9 cellular contexts compared by ENCODE assay signal in the genomic region with DNA sequence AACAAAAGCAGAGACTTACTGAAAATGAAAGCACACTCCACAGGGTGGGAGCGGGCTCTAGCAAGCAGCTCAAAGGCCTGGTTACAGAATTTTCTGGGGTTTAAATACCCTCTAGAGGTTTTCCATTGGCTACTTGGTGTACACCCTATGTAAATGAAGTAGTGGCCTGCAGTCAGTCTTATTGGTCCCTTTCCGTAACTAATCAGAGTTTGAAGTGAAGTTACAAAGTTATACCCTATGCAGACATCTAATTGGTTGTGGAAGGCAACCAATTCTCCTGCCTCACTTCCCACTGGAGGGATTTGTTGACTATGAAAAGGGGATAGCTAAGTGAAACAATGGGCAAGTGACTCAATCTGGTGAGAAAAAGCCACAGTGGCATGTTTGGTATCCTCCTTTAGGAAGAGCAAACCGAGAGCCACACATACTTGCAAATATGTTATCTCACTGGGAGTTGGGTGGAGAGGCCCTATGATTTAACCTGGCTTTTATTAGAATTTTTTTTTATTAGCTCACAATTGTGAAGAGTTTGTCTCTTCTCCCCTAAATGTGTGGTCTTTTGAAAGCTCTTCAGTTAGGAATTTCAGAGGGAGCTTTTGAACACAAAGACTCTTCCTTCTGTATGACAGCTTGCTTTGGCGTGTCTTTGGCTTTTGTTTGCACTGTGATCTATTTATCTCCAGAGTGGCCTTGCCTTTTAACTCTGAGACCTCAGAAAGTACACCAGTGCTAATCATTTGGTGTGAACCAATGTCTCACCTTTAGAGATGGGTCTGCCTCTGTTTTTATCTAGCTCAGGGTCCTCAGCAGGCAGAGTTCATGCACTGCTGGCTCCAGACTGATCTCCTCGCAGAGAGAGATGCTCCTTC.
DNase-seq lines count a peak whose midpoint lies in the region; ATAC-seq and TF ChIP-seq lines count a peak whose summit lies in the region.
"Had no signal": no experiment of that assay in that cellular context is flagged by ENCODE, and none has a peak within 500 bp of the region (broad histone marks: within the 10 kb centered on the region; RNA-seq: fewer than 3 reads in every experiment).

No MANE protein-coding gene starts in this region.

- H3K9me3 ChIP-seq in lung (ENCODE audit: control insufficient read depth in 2 of 2, insufficient read depth in 1 of 2, low read length in 1 of 2) (no peaks in the 10 kb centered on the region), uterus (no peaks in the 10 kb centered on the region)

- in situ Hi-C loops in brain microvascular endothelial cell (cut with HindIII; ENCODE audit: low pct_ligation_motif_present, low sequenced_read_pairs) = no loop called here

- DNase-seq in activated naive CD8-positive, alpha-beta T cell treated with anti-CD3 and anti-CD28 coated beads for 36 hours = no peak
- DNase-seq in brain microvascular endothelial cell (peak; percentile 95), lung (ENCODE audit: low spot score) (no peak), uterus (no peak), HuH-7.5 (ENCODE audit: low spot score) (no peak), head of caudate nucleus (no peak)
- DNase-seq: T-helper 9 cell had no signal

- ATAC-seq in lung (ENCODE audit: insufficient read depth, low FRiP score) (no peak), HG03280 (IDR thresholded peaks at IDR 0.05; ENCODE audit: unreplicated experiment) (no peak)

- H3K27me3 Mint-ChIP-seq in activated naive CD8-positive, alpha-beta T cell = no peaks in the 10 kb centered on the region
- no peaks in the 10 kb centered on the region for H3K27me3 Mint-ChIP-seq in activated naive CD8-positive, alpha-beta T cell treated with anti-CD3 and anti-CD28 coated beads for 36 hours

- peaks cover 12 to 59% of the 10 kb centered on the region in 2 donors for H3K4me1 ChIP-seq in lung (ENCODE audit: control insufficient read depth in 2 of 2, insufficient read depth in 2 of 2, low read length in 2 of 2)
- H3K4me1 ChIP-seq in uterus = peaks cover 0 to 13% of the 10 kb centered on the region in 2 donors

- H3K9me3 Mint-ChIP-seq in activated naive CD8-positive, alpha-beta T cell (ENCODE audit: low read depth) = no peaks in the 10 kb centered on the region
- H3K9me3 Mint-ChIP-seq in activated naive CD8-positive, alpha-beta T cell treated with anti-CD3 and anti-CD28 coated beads for 36 hours = no peaks in the 10 kb centered on the region

- no peaks in the 10 kb centered on the region for H3K36me3 ChIP-seq in brain microvascular endothelial cell (replicated peaks)
- no peaks in the 10 kb centered on the region for H3K36me3 ChIP-seq in lung (ENCODE audit: control insufficient read depth in 2 of 2, insufficient read depth in 2 of 2, low read length in 2 of 2)
- no peaks in the 10 kb centered on the region for H3K36me3 ChIP-seq in uterus

- intact Hi-C loops in uterus (cut with DNase I; ENCODE audit: low total_unique reads) = no loop called here
- intact Hi-C loops in head of caudate nucleus (cut with DNase I) = no loop called here

- no peak overlapping the region for H3K4me3 Mint-ChIP-seq in activated naive CD8-positive, alpha-beta T cell
- H3K4me3 Mint-ChIP-seq in activated naive CD8-positive, alpha-beta T cell treated with anti-CD3 and anti-CD28 coated beads for 36 hours = no peak overlapping the region

- 66 to 82% methylated on average over 5 of the region's 5 CpGs for WGBS in lung, 2 donors

- TF ChIP-seq CTCF in brain microvascular endothelial cell (IDR thresholded peaks at IDR 0.05; ENCODE audit: low read depth, low read length, missing control alignments) = no peak
- TF ChIP-seq CTCF in lung (IDR thresholded peaks at IDR 0.05; ENCODE audit: control extremely low read depth, extremely low read depth) = no peak
- TF ChIP-seq CTCF in uterus (IDR thresholded peaks at IDR 0.05) = no peak

- H3K4me3 ChIP-seq in brain microvascular endothelial cell (ENCODE audit: low read depth, low read length) (no peak overlapping the region), lung (no peak overlapping the region), uterus (no peak overlapping the region)

- H3K27ac ChIP-seq in brain microvascular endothelial cell (peak overlapping the region; percentile 84), lung (ENCODE audit: low read depth in 1 of 2, low read length in 1 of 2) (peak overlapping the region; percentile 62 to 72), uterus (peak overlapping the region; percentile 33 to 77)

- TF ChIP-seq POLR2A in uterus (IDR thresholded peaks at IDR 0.05) = no peak

- H3K4me1 Mint-ChIP-seq in activated naive CD8-positive, alpha-beta T cell (ENCODE audit: low read depth) = peaks cover 88% of the 10 kb centered on the region
- H3K4me1 Mint-ChIP-seq in activated naive CD8-positive, alpha-beta T cell treated with anti-CD3 and anti-CD28 coated beads for 36 hours = peaks cover 74% of the 10 kb centered on the region

- H3K27me3 ChIP-seq in brain microvascular endothelial cell (replicated peaks) = no peaks in the 10 kb centered on the region
- H3K27me3 ChIP-seq in lung (ENCODE audit: control insufficient read depth, insufficient read depth) = no peaks in the 10 kb centered on the region
- H3K27me3 ChIP-seq in uterus = no peaks in the 10 kb centered on the region

- peak overlapping the region; percentile 37 for H3K27ac Mint-ChIP-seq in activated naive CD8-positive, alpha-beta T cell
- no peak overlapping the region for H3K27ac Mint-ChIP-seq in activated naive CD8-positive, alpha-beta T cell treated with anti-CD3 and anti-CD28 coated beads for 36 hours

- no peaks in the 10 kb centered on the region for H3K36me3 Mint-ChIP-seq in activated naive CD8-positive, alpha-beta T cell
- peaks cover 1% of the 10 kb centered on the region for H3K36me3 Mint-ChIP-seq in activated naive CD8-positive, alpha-beta T cell treated with anti-CD3 and anti-CD28 coated beads for 36 hours
